In genomic region chr2:105037572-105038382, GRCh38 we compare ENCODE assay signal across 8 cellular contexts. TPM values are rescaled to one million over a fixed set of nuclear protein-coding genes. Genes with fewer than 3 reads are reported as not detected.
DNase-seq lines count a peak whose midpoint lies in the region; ATAC-seq, FAIRE-seq and TF ChIP-seq lines count a peak whose summit lies in the region.

MRPS9 (plus strand) TSS chr2:105038069; CDS start chr2:105038093, 24 bp downstream.

- WGBS in body of pancreas, 2 donors = 0% methylated on average over 39 to 55 of the region's 55 CpGs
- 0% methylated on average over 55 of the region's 55 CpGs for WGBS in sigmoid colon, 2 donors

- FAIRE-seq in TTC549 (lab: Jason Lieb, UNC) = peak; percentile 94

- DNase-seq in NCI-H2107 treated with DMSO at 0.1 percent for 48 hours (lab: John Stamatoyannopoulos, UW; ENCODE audit: unreplicated experiment) (peak; percentile 83), body of pancreas (peak; percentile 98 to 99 (median 98)), iPS DF 19.7 (ENCODE audit: low read depth, low spot score) (peak; percentile 83), sigmoid colon (peak; percentile 99)

- H3K36me3 ChIP-seq in body of pancreas (replicated peaks in 1 of 2; ENCODE audit: insufficient read depth in 1 of 2, low read depth in 2 of 2) (no peaks in the 10 kb centered on the region), sigmoid colon (no peaks in the 10 kb centered on the region)

- ATAC-seq in GM18520 (IDR thresholded peaks at IDR 0.05; ENCODE audit: unreplicated experiment) = peak; percentile 99
- peak; percentile 99 for ATAC-seq in HG03064 (IDR thresholded peaks at IDR 0.05; ENCODE audit: low read depth, unreplicated experiment)
- peak; percentile 100 for ATAC-seq in body of pancreas

- TF ChIP-seq CTCF in 22Rv1 (IDR thresholded peaks at IDR 0.05) = no peak
- no peak for TF ChIP-seq CTCF in body of pancreas (IDR thresholded peaks at IDR 0.05)
- TF ChIP-seq CTCF in sigmoid colon (IDR thresholded peaks at IDR 0.05) = no peak

- TF ChIP-seq POLR2A in body of pancreas (IDR thresholded peaks at IDR 0.05) (peak; percentile 32 to 80 (median 73)), sigmoid colon (IDR thresholded peaks at IDR 0.05) (peak; percentile 9 to 16)

- H3K4me1 ChIP-seq in body of pancreas (peaks cover 24% of the 10 kb centered on the region), sigmoid colon (peaks cover 0 to 15% (median 12%) of the 10 kb centered on the region in 4 donors)

- H3K4me3 ChIP-seq in body of pancreas = peak within 1 kb of the TSS; percentile 77 to 97
- peak within 1 kb of the TSS; percentile 69 to 93 (median 84) for H3K4me3 ChIP-seq in sigmoid colon

- TF ChIP-seq EP300 in sigmoid colon (IDR thresholded peaks at IDR 0.05) = no peak

- intact Hi-C loops in body of pancreas (cut with DNase I) = no loop called here
- intact Hi-C loops in sigmoid colon (cut with DNase I) = loop anchor here (10.0 kb wide), 1 partner anchor 163 kb away; no protein-coding TSS in a partner anchor

- H3K27ac ChIP-seq in 22Rv1 (peak within 1 kb of the TSS; percentile 75), body of pancreas (peak within 1 kb of the TSS; percentile 56 to 88 (median 82)), sigmoid colon (peak within 1 kb of the TSS; percentile 81 to 88 (median 87))

- H3K9me3 ChIP-seq in body of pancreas (no peaks in the 10 kb centered on the region), sigmoid colon (no peaks in the 10 kb centered on the region)

- H3K27me3 ChIP-seq in body of pancreas (no peaks in the 10 kb centered on the region), sigmoid colon (no peaks in the 10 kb centered on the region)

RNA-seq across cellular contexts. Expression of gene MRPS9, which starts in this region (rescaled TPM):
- total RNA-seq in body of pancreas (10 to 100 TPM; 12.2 to 13.2 TPM), sigmoid colon (10 to 100 TPM; 13.8 to 18.4 (median 17.8) TPM)
- 10 to 100 TPM; 28.8 to 38.5 (median 31.0) TPM for polyA plus RNA-seq in sigmoid colon

Comparison
In these comparisons a context has a peak if more than half of its experiments do, and no peak if none do; other contexts are left out.
1. Peak in every context shown above with its lines: DNase-seq, ATAC-seq, H3K4me3 ChIP-seq and H3K27ac ChIP-seq.